In the genomic region with DNA sequence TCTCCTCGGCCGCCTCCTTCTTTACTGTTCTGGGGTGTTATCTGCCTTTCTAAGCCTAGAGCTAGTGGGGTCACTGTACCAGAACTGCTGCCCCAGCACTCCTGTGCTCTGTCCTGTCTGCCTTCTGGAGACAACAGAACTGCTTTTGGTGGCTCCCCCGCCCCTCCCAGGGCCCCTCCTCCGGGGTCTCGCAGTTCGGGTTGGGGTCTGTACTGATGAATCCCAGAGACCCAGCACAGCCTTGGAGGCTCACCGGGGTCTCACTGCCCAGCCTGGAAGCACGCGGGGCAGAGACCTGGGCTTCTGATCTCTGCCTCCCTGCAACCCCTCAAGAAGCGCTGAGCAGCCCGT, we compare ENCODE assay signal across 8 cellular contexts. TPM values are rescaled to one million over a fixed set of nuclear protein-coding genes. Genes with fewer than 3 reads are reported as not detected.
DNase-seq lines count a peak whose midpoint lies in the region; ATAC-seq and TF ChIP-seq lines count a peak whose summit lies in the region.

No MANE protein-coding gene starts in this region.

- H3K9ac ChIP-seq in NT2/D1 (ENCODE audit: insufficient read length, low read depth), result peak overlapping the region; percentile 77

- H3K4me3 ChIP-seq in BJ (ENCODE audit: low read depth, low read length) (peak overlapping the region; percentile 27; the same call in 1 of the 2 replicates), NT2/D1 (ENCODE audit: insufficient read length, low read depth) (peak overlapping the region; percentile 22)

- peaks cover 3% of the 10 kb centered on the region for H3K36me3 Mint-ChIP-seq in effector memory CD8-positive, alpha-beta T cell (ENCODE audit: insufficient read depth)
- H3K36me3 Mint-ChIP-seq in neural crest cell (ENCODE audit: low read depth), result no peaks in the 10 kb centered on the region

- CTCF ChIA-PET in BJ (lab: Yijun Ruan, JAX), result interaction anchor here (0.6 to 9.5 kb wide), 60 partner anchors 9 to 508 kb away, joined by 3 to 218 read pairs (median 4); a partner anchor contains a TSS

- no peaks in the 10 kb centered on the region for H3K9me3 Mint-ChIP-seq in effector memory CD8-positive, alpha-beta T cell
- H3K9me3 Mint-ChIP-seq in neural crest cell, result no peaks in the 10 kb centered on the region

- no peak for TF ChIP-seq CTCF in BJ (IDR thresholded peaks at IDR 0.05; ENCODE audit: insufficient read depth, low read depth, low read length)
- TF ChIP-seq CTCF in neural crest cell (conservative IDR thresholded peaks at IDR 0.05), result no peak

- POLR2A ChIA-PET in BJ (lab: Charles Lee), result no interaction called here

- peak overlapping the region; percentile 64 to 87 for H3K4me3 Mint-ChIP-seq in effector memory CD8-positive, alpha-beta T cell
- H3K4me3 Mint-ChIP-seq in neural crest cell, result peak overlapping the region; percentile 4

- no peaks in the 10 kb centered on the region for H3K36me3 ChIP-seq in BJ (ENCODE audit: control insufficient read depth, insufficient read depth, low read length)
- no peaks in the 10 kb centered on the region for H3K36me3 ChIP-seq in NT2/D1 (ENCODE audit: insufficient read depth, insufficient read length, low read length)

- peaks cover 6 to 23% of the 10 kb centered on the region in 2 donors for H3K27me3 Mint-ChIP-seq in effector memory CD8-positive, alpha-beta T cell
- H3K27me3 Mint-ChIP-seq in neural crest cell (ENCODE audit: low read depth), result peaks cover 63% of the 10 kb centered on the region

- H3K27me3 ChIP-seq in BJ (ENCODE audit: control insufficient read depth, insufficient read depth, low read length), result no peaks in the 10 kb centered on the region
- H3K27me3 ChIP-seq in NT2/D1 (ENCODE audit: insufficient read depth, insufficient read length), result peaks cover 37% of the 10 kb centered on the region

- H3K27ac Mint-ChIP-seq in effector memory CD8-positive, alpha-beta T cell, result peak overlapping the region; percentile 50 to 86
- H3K27ac Mint-ChIP-seq in neural crest cell (ENCODE audit: unreplicated experiment), result no peak overlapping the region

- peaks cover 16% of the 10 kb centered on the region for H3K4me1 ChIP-seq in NT2/D1 (ENCODE audit: insufficient read depth, insufficient read length)

- no peak for ATAC-seq in effector memory CD8-positive, alpha-beta T cell (replicated peaks)
- ATAC-seq in GM21367 (IDR thresholded peaks at IDR 0.05; ENCODE audit: unreplicated experiment), result no peak
- ATAC-seq in HG03045 (IDR thresholded peaks at IDR 0.05; ENCODE audit: unreplicated experiment), result no peak

- no peaks in the 10 kb centered on the region for H3K9me3 ChIP-seq in NT2/D1 (ENCODE audit: insufficient read depth, low read length)

- DNase-seq in BJ (ENCODE audit: low read depth) (no peak), NT2/D1 (ENCODE audit: low read depth, low spot score) (no peak), neural crest cell (ENCODE audit: low read depth, low spot score) (no peak), amygdala (lab: John Stamatoyannopoulos, UW) (no peak)
- no peak for DNase-seq in effector memory CD8-positive, alpha-beta T cell
- no peak for DNase-seq in stimulated activated CD4-positive, alpha-beta T cell treated with anti-CD3 and anti-CD28 coated beads, Interleukin-4, amount 100 ng/mL, for 1 hour

- H3K4me1 Mint-ChIP-seq in effector memory CD8-positive, alpha-beta T cell (ENCODE audit: low read depth in 2 of 2), result peaks cover 6 to 10% of the 10 kb centered on the region in 2 donors
- H3K4me1 Mint-ChIP-seq in neural crest cell, result peaks cover 9% of the 10 kb centered on the region

RNA-seq across cellular contexts. Expression of a gene that starts 3.2 kb away (rescaled TPM):
- polyA plus RNA-seq in BJ (2011; rRNA removed), result 3.0 and 4.2 TPM in 2 replicates
- polyA minus RNA-seq in BJ (2011; rRNA and poly(A)+ RNA removed), result 2.4 and 2.7 TPM in 2 replicates
- total RNA-seq in neural crest cell, result 4.0 and 4.5 TPM in 2 replicates

RNA-seq across cellular contexts. Expression of a gene that starts 48.7 kb away (rescaled TPM):
- polyA plus RNA-seq in BJ (2011; rRNA removed), result 24.6 and 30.2 TPM in 2 replicates
- polyA minus RNA-seq in BJ (2011; rRNA and poly(A)+ RNA removed), result 30.7 and 41.6 TPM in 2 replicates
- total RNA-seq in neural crest cell, result 45.8 and 46.6 TPM in 2 replicates
